Comparison of ENCODE assay signal across 10 cellular contexts in genomic region chr6:29791786-29792122, GRCh38. TPM values are rescaled to one million over a fixed set of nuclear protein-coding genes. Genes with fewer than 3 reads are reported as not detected.
DNase-seq lines count a peak whose midpoint lies in the region; ATAC-seq and TF ChIP-seq lines count a peak whose summit lies in the region.
"Had no signal": no experiment of that assay in that cellular context is flagged by ENCODE, and none has a peak within 500 bp of the region (broad histone marks: within the 10 kb centered on the region; RNA-seq: fewer than 3 reads in every experiment).

No MANE protein-coding gene starts in this region.

- H3K36me3 Mint-ChIP-seq in GM23338 (ENCODE audit: low read depth): peaks cover 10% of the 10 kb centered on the region
- H3K36me3 Mint-ChIP-seq in activated naive CD8-positive, alpha-beta T cell treated with anti-CD3 and anti-CD28 coated beads, Interleukin-2, amount 50 U/mL, for 24 hours (ENCODE audit: low read depth): peaks cover 8% of the 10 kb centered on the region

- H3F3A ChIP-seq in GM23338 (replicated peaks; ENCODE audit: low read depth): no peaks in the 10 kb centered on the region

- no peaks in the 10 kb centered on the region for H3K79me2 ChIP-seq in GM23338 (replicated peaks; ENCODE audit: insufficient read depth)

- H3K4me2 ChIP-seq in GM23338: peak overlapping the region; percentile 89

- H3K4me1 ChIP-seq in GM23338 (ENCODE audit: insufficient read depth) (peaks cover 4% of the 10 kb centered on the region), iPS-18a (ENCODE audit: control insufficient read depth, low read depth, low read length) (no peaks in the 10 kb centered on the region), skeletal muscle tissue (ENCODE audit: control insufficient read depth in 3 of 3, insufficient read depth in 3 of 3, low read length in 3 of 3) (peaks cover 0 to 13% (median 8%) of the 10 kb centered on the region in 3 donors)

- H3K27ac Mint-ChIP-seq in GM23338: no peak overlapping the region
- peak overlapping the region; percentile 32 for H3K27ac Mint-ChIP-seq in activated naive CD8-positive, alpha-beta T cell treated with anti-CD3 and anti-CD28 coated beads, Interleukin-2, amount 50 U/mL, for 24 hours

- TF ChIP-seq CTCF in GM23338 (conservative IDR thresholded peaks at IDR 0.05; ENCODE audit: low read depth in 2 of 2): no peak

- H3K36me3 ChIP-seq in GM23338 (ENCODE audit: insufficient read depth): no peaks in the 10 kb centered on the region
- H3K36me3 ChIP-seq in iPS-18a (ENCODE audit: control insufficient read depth, low read depth, low read length): no peaks in the 10 kb centered on the region
- H3K36me3 ChIP-seq in skeletal muscle tissue (ENCODE audit: control insufficient read depth in 3 of 3, insufficient read depth in 3 of 3, low read length in 3 of 3): no peaks in the 10 kb centered on the region

- peaks cover 15% of the 10 kb centered on the region for H3K9me3 Mint-ChIP-seq in GM23338
- H3K9me3 Mint-ChIP-seq in activated naive CD8-positive, alpha-beta T cell treated with anti-CD3 and anti-CD28 coated beads, Interleukin-2, amount 50 U/mL, for 24 hours: peaks cover 12% of the 10 kb centered on the region

- peak overlapping the region; percentile 99 for H2AFZ ChIP-seq in GM23338

- DNase-seq in GM23338 (ENCODE audit: low spot score) (no peak), NCI-H187 treated with DMSO at 0.1 percent for 48 hours (lab: John Stamatoyannopoulos, UW) (no peak), DMS153 (lab: John Stamatoyannopoulos, UW) (no peak)
- DNase-seq in activated naive CD8-positive, alpha-beta T cell treated with anti-CD3 and anti-CD28 coated beads, Interleukin-2, amount 50 U/mL, for 24 hours: no peak

- no peaks in the 10 kb centered on the region for H4K20me1 ChIP-seq in GM23338 (replicated peaks; ENCODE audit: insufficient read depth)

- peaks cover 15% of the 10 kb centered on the region for H3K4me1 Mint-ChIP-seq in GM23338
- H3K4me1 Mint-ChIP-seq in activated naive CD8-positive, alpha-beta T cell treated with anti-CD3 and anti-CD28 coated beads, Interleukin-2, amount 50 U/mL, for 24 hours: peaks cover 14% of the 10 kb centered on the region

- no peak overlapping the region for H3K9ac ChIP-seq in iPS-18a (ENCODE audit: low read length)
- peak overlapping the region in 2 of 3 donors; percentile 65 to 68 for H3K9ac ChIP-seq in skeletal muscle tissue (ENCODE audit: low read depth in 1 of 3, low read length in 3 of 3)
- H3K9ac ChIP-seq: KMS-11 had no signal

- peaks cover 30% of the 10 kb centered on the region for H3K27me3 Mint-ChIP-seq in GM23338 (ENCODE audit: insufficient read depth, low read depth, poor library complexity)
- H3K27me3 Mint-ChIP-seq in activated naive CD8-positive, alpha-beta T cell treated with anti-CD3 and anti-CD28 coated beads, Interleukin-2, amount 50 U/mL, for 24 hours: peaks cover 48% of the 10 kb centered on the region

- H3K4me3 ChIP-seq in GM23338: peak overlapping the region; percentile 87
- peak overlapping the region; percentile 44 for H3K4me3 ChIP-seq in iPS-18a (ENCODE audit: low read length)
- peak overlapping the region; percentile 60 to 76 (median 67) for H3K4me3 ChIP-seq in skeletal muscle tissue (ENCODE audit: low read length in 3 of 3)

- H3K9me3 ChIP-seq in iPS-18a (ENCODE audit: control insufficient read depth, low read depth, low read length) (no peaks in the 10 kb centered on the region), skeletal muscle tissue (ENCODE audit: control insufficient read depth in 3 of 3, low read length in 3 of 3) (no peaks in the 10 kb centered on the region)

- peak overlapping the region; percentile 82 for H3K4me3 Mint-ChIP-seq in GM23338
- peak overlapping the region; percentile 72 for H3K4me3 Mint-ChIP-seq in activated naive CD8-positive, alpha-beta T cell treated with anti-CD3 and anti-CD28 coated beads, Interleukin-2, amount 50 U/mL, for 24 hours

- no peaks in the 10 kb centered on the region for H3K9me2 ChIP-seq in GM23338 (ENCODE audit: insufficient read depth)

- peaks cover 48% of the 10 kb centered on the region for H3K27me3 ChIP-seq in GM23338 (ENCODE audit: insufficient read depth)
- peaks cover 29% of the 10 kb centered on the region for H3K27me3 ChIP-seq in iPS-18a (ENCODE audit: control insufficient read depth, insufficient read depth, low read length)
- H3K27me3 ChIP-seq in skeletal muscle tissue (ENCODE audit: control insufficient read depth in 3 of 3, insufficient read depth in 3 of 3, low read length in 3 of 3): peaks cover 19 to 32% (median 19%) of the 10 kb centered on the region in 3 donors

- no peak overlapping the region for H3K27ac ChIP-seq in GM23338 (ENCODE audit: low read depth)
- no peak overlapping the region for H3K27ac ChIP-seq in iPS-18a (ENCODE audit: low read length)
- H3K27ac ChIP-seq in skeletal muscle tissue (ENCODE audit: low read depth, low read length): no peak overlapping the region
- H3K27ac ChIP-seq: KMS-11 had no signal

- peak; percentile 67 for ATAC-seq in GM23338
- no peak for ATAC-seq in activated naive CD8-positive, alpha-beta T cell treated with anti-CD3 and anti-CD28 coated beads, Interleukin-2, amount 50 U/mL, for 24 hours
- ATAC-seq in GM18520 (IDR thresholded peaks at IDR 0.05; ENCODE audit: unreplicated experiment): no peak
- no peak for ATAC-seq in HG03469 (IDR thresholded peaks at IDR 0.05; ENCODE audit: unreplicated experiment)

TF ChIP-seq in GM23338, 12 proteins besides CTCF, POLR2A, EP300 and RAD21 (continues in another document):
- no peak for TF ChIP-seq JUNB (IDR thresholded peaks at IDR 0.05; ENCODE audit: unreplicated experiment)
- TF ChIP-seq ETS1 (IDR thresholded peaks at IDR 0.05): no peak
- TF ChIP-seq CREB1 (CRISPR knock-in tag; IDR thresholded peaks at IDR 0.05; ENCODE audit: low read depth): no peak
- TF ChIP-seq STAT1 (IDR thresholded peaks at IDR 0.05; ENCODE audit: unreplicated experiment): no peak
- no peak for TF ChIP-seq POLR2AphosphoS5 (IDR thresholded peaks at IDR 0.05; ENCODE audit: low read depth)
- TF ChIP-seq NANOG (IDR thresholded peaks at IDR 0.05; ENCODE audit: borderline replicate concordance): no peak

RNA-seq across cellular contexts. Expression of gene HLA-G, which starts 35.9 kb away (rescaled TPM):
- 1.5 and 2.8 TPM in 2 replicates for total RNA-seq in GM23338 (2014; rRNA removed; shearing (Covaris generic))
- polyA plus RNA-seq in GM23338 (2016; fragmentation: Nextera tagmentation; extraction: Ambion mirVana): 2.5 and 2.6 TPM in 2 replicates
- not detected for total RNA-seq in skeletal muscle tissue
- total RNA-seq: ureter had no signal
